ENCODE assay signal across 18 cellular contexts in genomic region chr10:129773359-129773990, GRCh38.
DNase-seq lines count a peak whose midpoint lies in the region; ATAC-seq and TF ChIP-seq lines count a peak whose summit lies in the region.
"Had no signal": no experiment of that assay in that cellular context is flagged by ENCODE, and none has a peak within 500 bp of the region (broad histone marks: within the 10 kb centered on the region; RNA-seq: fewer than 3 reads in every experiment).

No MANE protein-coding gene starts in this region.

- ATAC-seq in sciatic nerve (no peak), upper lobe of right lung (no peak)
- ATAC-seq: A549, PC-3 had no signal

- CTCF ChIA-PET in MCF 10A (lab: Yijun Ruan, JAX) = no interaction called here

- peaks cover 7% of the 10 kb centered on the region for H3K9me3 Mint-ChIP-seq in MCF 10A (ENCODE audit: unreplicated experiment)

- DNase-seq in right atrium auricular region (ENCODE audit: low spot score) (peak; percentile 13), left ventricle myocardium inferior (no peak), islet precursor cell (peak; percentile 36), sciatic nerve (ENCODE audit: low spot score) (peak; percentile 34), upper lobe of right lung (peak; percentile 49), MCF 10A (ENCODE audit: unreplicated experiment) (no peak), NCI-H524 (lab: John Stamatoyannopoulos, UW) (no peak), GM19238 (ENCODE audit: insufficient read length, low spot score) (no peak)
- DNase-seq: CD8-positive, alpha-beta memory T cell; DMS79 treated with DMSO at 0.1 percent for 48 hours; HCEC 1CT; NCI-H1417 treated with DMSO at 0.1 percent for 48 hours; NCI-H1930; NCI-H2171 treated with DMSO at 0.1 percent for 48 hours; NCI-H774; PC-3 had no signal

- no peaks in the 10 kb centered on the region for H3K27me3 Mint-ChIP-seq in MCF 10A (ENCODE audit: insufficient read depth, unreplicated experiment)
- H3K27me3 Mint-ChIP-seq: CD8-positive, alpha-beta memory T cell had no signal

- no TSS peak for BruUV-seq in MCF 10A (replicated peaks; lab: Mats Ljungman, UMichigan)

- H3K9me3 ChIP-seq in right atrium auricular region (no peaks in the 10 kb centered on the region), left ventricle myocardium inferior (replicated peaks) (no peaks in the 10 kb centered on the region), upper lobe of right lung (no peaks in the 10 kb centered on the region)
- H3K9me3 ChIP-seq: A549; BLaER1 treated with 17β-estradiol and CSF1 and Interleukin-3, amounts not matched to agents 10 nM and 100 nM had no signal

- POLR2A ChIA-PET in MCF 10A (lab: Yijun Ruan, JAX) = no interaction called here

- H3K36me3 Mint-ChIP-seq in MCF 10A (ENCODE audit: insufficient read depth, unreplicated experiment) = peaks cover 9% of the 10 kb centered on the region

- no peak overlapping the region for H3K4me3 Mint-ChIP-seq in MCF 10A (ENCODE audit: unreplicated experiment)
- H3K4me3 Mint-ChIP-seq: CD8-positive, alpha-beta memory T cell had no signal

- H3K4me1 ChIP-seq in right atrium auricular region (no peaks in the 10 kb centered on the region), left ventricle myocardium inferior (no peaks in the 10 kb centered on the region), upper lobe of right lung (no peaks in the 10 kb centered on the region)
- H3K4me1 ChIP-seq: A549 had no signal

- H3K27me3 ChIP-seq in right atrium auricular region = no peaks in the 10 kb centered on the region
- no peaks in the 10 kb centered on the region for H3K27me3 ChIP-seq in left ventricle myocardium inferior (ENCODE audit: low read depth)
- no peaks in the 10 kb centered on the region for H3K27me3 ChIP-seq in upper lobe of right lung
- H3K27me3 ChIP-seq: BLaER1 treated with 17β-estradiol and CSF1 and Interleukin-3, amounts not matched to agents 10 nM and 100 nM had no signal

- H3K36me3 ChIP-seq in right atrium auricular region (no peaks in the 10 kb centered on the region), left ventricle myocardium inferior (peaks cover 20% of the 10 kb centered on the region), upper lobe of right lung (no peaks in the 10 kb centered on the region)

- no peak overlapping the region for H3K27ac Mint-ChIP-seq in MCF 10A (ENCODE audit: low read depth, unreplicated experiment)
- H3K27ac Mint-ChIP-seq: CD8-positive, alpha-beta memory T cell had no signal

- H3K4me1 Mint-ChIP-seq in MCF 10A (ENCODE audit: insufficient read depth, unreplicated experiment) = no peaks in the 10 kb centered on the region
- H3K4me1 Mint-ChIP-seq: CD8-positive, alpha-beta memory T cell had no signal

- no peak overlapping the region for H3K4me3 ChIP-seq in right atrium auricular region
- no peak overlapping the region for H3K4me3 ChIP-seq in left ventricle myocardium inferior
- H3K4me3 ChIP-seq in upper lobe of right lung = no peak overlapping the region
- H3K4me3 ChIP-seq: A549; BLaER1 treated with 17β-estradiol and CSF1 and Interleukin-3, amounts not matched to agents 10 nM and 100 nM had no signal

- intact Hi-C loops in left ventricle myocardium inferior (cut with micrococcal nuclease) = no loop called here
- intact Hi-C loops in sciatic nerve (cut with DNase I) = no loop called here
- intact Hi-C loops in upper lobe of right lung (cut with DNase I) = no loop called here
- intact Hi-C loops in MCF 10A (cut with micrococcal nuclease) = no loop called here

- H3K27ac ChIP-seq in right atrium auricular region (no peak overlapping the region), left ventricle myocardium inferior (replicated peaks) (no peak overlapping the region), upper lobe of right lung (no peak overlapping the region)
- H3K27ac ChIP-seq: A549; BLaER1 treated with 17β-estradiol and CSF1 and Interleukin-3, amounts not matched to agents 10 nM and 100 nM had no signal

- TF ChIP-seq CTCF in right atrium auricular region (IDR thresholded peaks at IDR 0.05) (no peak), left ventricle myocardium inferior (IDR thresholded peaks at IDR 0.05; ENCODE audit: borderline replicate concordance) (no peak), upper lobe of right lung (IDR thresholded peaks at IDR 0.05) (no peak), MCF 10A (IDR thresholded peaks at IDR 0.05; ENCODE audit: unreplicated experiment) (no peak)

Comparison
In these comparisons a context has a peak if more than half of its experiments do, and no peak if none do; other contexts are left out.
1. DNase-seq: peak in right atrium auricular region (single experiment), islet precursor cell (single experiment), sciatic nerve (single experiment) and upper lobe of right lung (single experiment); none in left ventricle myocardium inferior (single experiment), MCF 10A (single experiment), NCI-H524 (0 of 2) and GM19238 (single experiment).